In the genomic region with DNA sequence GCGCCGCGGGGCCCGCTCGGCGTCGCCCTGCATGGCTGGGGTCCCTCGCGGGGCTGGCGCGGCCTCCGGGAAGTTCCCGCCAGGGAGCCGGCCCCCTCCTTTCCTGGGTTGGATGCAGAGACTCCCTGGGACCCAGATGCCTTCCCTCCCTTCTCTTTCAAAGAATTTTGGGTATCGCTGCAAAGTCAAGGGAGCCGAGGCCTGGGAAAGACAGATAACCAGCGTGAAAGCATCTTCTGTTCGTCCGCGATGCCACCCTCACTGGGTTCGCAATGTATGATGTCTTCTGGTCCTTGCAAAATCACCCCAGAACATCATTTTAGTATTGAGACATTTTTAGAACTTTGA, we compare ENCODE assay signal across 8 cellular contexts. TPM values are rescaled to one million over a fixed set of nuclear protein-coding genes. Genes with fewer than 3 reads are reported as not detected.
DNase-seq lines count a peak whose midpoint lies in the region; ATAC-seq and TF ChIP-seq lines count a peak whose summit lies in the region.

No MANE protein-coding gene starts in this region.

- H3K9me3 Mint-ChIP-seq in activated CD8-positive, alpha-beta memory T cell treated with anti-CD3 and anti-CD28 coated beads, Interleukin-2, amount 10 ng/mL, durations not matched to agents 7 days and 5 days (ENCODE audit: low read depth): peaks cover 4% of the 10 kb centered on the region
- H3K9me3 Mint-ChIP-seq in immature natural killer cell: peaks cover 0 to 5% (median 1%) of the 10 kb centered on the region in 6 donors

- peak overlapping the region; percentile 22 for H3K27ac ChIP-seq in thymus (ENCODE audit: low read depth)

- no peak for TF ChIP-seq CTCF in WI38 (IDR thresholded peaks at IDR 0.05; ENCODE audit: low read depth, low read length)

- peaks cover 8% of the 10 kb centered on the region for H3K4me1 Mint-ChIP-seq in activated CD8-positive, alpha-beta memory T cell treated with anti-CD3 and anti-CD28 coated beads, Interleukin-2, amount 10 ng/mL, durations not matched to agents 7 days and 5 days
- peaks cover 5 to 18% of the 10 kb centered on the region in 2 donors for H3K4me1 Mint-ChIP-seq in immature natural killer cell

- no peak for DNase-seq in activated CD8-positive, alpha-beta memory T cell treated with anti-CD3 and anti-CD28 coated beads, Interleukin-2, amount 10 ng/mL, durations not matched to agents 7 days and 5 days
- DNase-seq in activated CD8-positive, alpha-beta memory T cell treated with anti-CD3 and anti-CD28 coated beads, Interleukin-2, amount 50 U/mL, for 4 hours: no peak
- DNase-seq in immature natural killer cell (no peak), SKM-1 (lab: John Stamatoyannopoulos, UW; ENCODE audit: unreplicated experiment) (no peak), NAMALWA (ENCODE audit: low spot score) (no peak), NCI-H526 (lab: John Stamatoyannopoulos, UW) (no peak)

- no peaks in the 10 kb centered on the region for H3K36me3 ChIP-seq in thymus (ENCODE audit: control insufficient read depth, insufficient read depth)

- peaks cover 10% of the 10 kb centered on the region for H3K27me3 ChIP-seq in thymus (ENCODE audit: control insufficient read depth, insufficient read depth)

- CTCF ChIA-PET in activated CD8-positive, alpha-beta memory T cell treated with anti-CD3 and anti-CD28 coated beads, Interleukin-2, amount 10 ng/mL, durations not matched to agents 7 days and 5 days (lab: Charles Lee): no interaction called here

- no peak for ATAC-seq in activated CD8-positive, alpha-beta memory T cell treated with anti-CD3 and anti-CD28 coated beads, Interleukin-2, amount 10 ng/mL, durations not matched to agents 7 days and 5 days

- peaks cover 59% of the 10 kb centered on the region for H3K27me3 Mint-ChIP-seq in activated CD8-positive, alpha-beta memory T cell treated with anti-CD3 and anti-CD28 coated beads, Interleukin-2, amount 10 ng/mL, durations not matched to agents 7 days and 5 days
- peaks cover 4 to 41% (median 26%) of the 10 kb centered on the region in 3 donors for H3K27me3 Mint-ChIP-seq in immature natural killer cell (ENCODE audit: low read depth in 3 of 3)

- H3K4me3 Mint-ChIP-seq in activated CD8-positive, alpha-beta memory T cell treated with anti-CD3 and anti-CD28 coated beads, Interleukin-2, amount 10 ng/mL, durations not matched to agents 7 days and 5 days: peak overlapping the region; percentile 21
- H3K4me3 Mint-ChIP-seq in immature natural killer cell: peak overlapping the region; percentile 53 to 73 (median 61)

- whole genome bisulfite sequencing in thymus: 10% methylated on average over 21 of the region's 21 CpGs

- no peaks in the 10 kb centered on the region for H3K36me3 Mint-ChIP-seq in activated CD8-positive, alpha-beta memory T cell treated with anti-CD3 and anti-CD28 coated beads, Interleukin-2, amount 10 ng/mL, durations not matched to agents 7 days and 5 days
- H3K36me3 Mint-ChIP-seq in immature natural killer cell: peaks cover 0 to 15% (median 0%) of the 10 kb centered on the region in 3 donors

- H3K9me3 ChIP-seq in thymus (ENCODE audit: control insufficient read depth): no peaks in the 10 kb centered on the region

- H3K4me3 ChIP-seq in WI38 (ENCODE audit: low read depth, low read length) (peak overlapping the region; percentile 59), thymus (ENCODE audit: low read length) (peak overlapping the region; percentile 50)

- no peaks in the 10 kb centered on the region for H3K4me1 ChIP-seq in thymus (ENCODE audit: control insufficient read depth, insufficient read depth, low read length)

- no peak overlapping the region for H3K27ac Mint-ChIP-seq in activated CD8-positive, alpha-beta memory T cell treated with anti-CD3 and anti-CD28 coated beads, Interleukin-2, amount 10 ng/mL, durations not matched to agents 7 days and 5 days
- peak overlapping the region in 1 of 6 donors; percentile 36 for H3K27ac Mint-ChIP-seq in immature natural killer cell

RNA-seq across cellular contexts. Expression of a gene that starts 0.4 kb away (rescaled TPM):
- under 1 TPM; 0.20 to 0.52 TPM for total RNA-seq in activated CD8-positive, alpha-beta memory T cell treated with anti-CD3 and anti-CD28 coated beads, Interleukin-2, amount 10 ng/mL, durations not matched to agents 7 days and 5 days
- polyA plus RNA-seq in immature natural killer cell: 1 to 10 TPM in 1 of 3 donors, under 1 TPM in 1, not detected in 1; 0.53 to 1.2 TPM
- polyA plus RNA-seq in thymus: 5.9 TPM

RNA-seq across cellular contexts. Expression of a gene that starts 19.7 kb away (rescaled TPM):
- 10 to 100 TPM; 50.5 to 64.5 TPM for total RNA-seq in activated CD8-positive, alpha-beta memory T cell treated with anti-CD3 and anti-CD28 coated beads, Interleukin-2, amount 10 ng/mL, durations not matched to agents 7 days and 5 days
- polyA plus RNA-seq in immature natural killer cell (100 to 1,000 TPM; 314 to 540 (median 336) TPM), thymus (144 TPM)

RNA-seq across cellular contexts. Expression of a gene that starts 58.9 kb away (rescaled TPM):
- total RNA-seq in activated CD8-positive, alpha-beta memory T cell treated with anti-CD3 and anti-CD28 coated beads, Interleukin-2, amount 10 ng/mL, durations not matched to agents 7 days and 5 days: 10 to 100 TPM; 35.3 to 40.3 TPM
- polyA plus RNA-seq in immature natural killer cell (10 to 100 TPM; 34.9 to 44.1 (median 36.4) TPM), thymus (29.2 TPM)
